In genomic region chr11:61334434-61335354, GRCh38 we compare ENCODE assay signal across 9 cellular contexts. TPM values are rescaled to one million over a fixed set of nuclear protein-coding genes. Genes with fewer than 3 reads are reported as not detected.
A peak's percentile ranks its signal among the peaks of the same experiment; 100 is the strongest.
DNase-seq lines count a peak whose midpoint lies in the region; ATAC-seq and TF ChIP-seq lines count a peak whose summit lies in the region.
"Had no signal": no experiment of that assay in that cellular context is flagged by ENCODE, and none has a peak within 500 bp of the region (broad histone marks: within the 10 kb centered on the region; RNA-seq: fewer than 3 reads in every experiment).

No MANE protein-coding gene starts in this region.

- 70 to 79% (median 73%) methylated on average over 16 of the region's 16 CpGs for WGBS in psoas muscle, 3 donors

- H3K36me3 ChIP-seq in effector memory CD4-positive, alpha-beta T cell (ENCODE audit: control insufficient read depth, insufficient read depth, low read length): peaks cover 4% of the 10 kb centered on the region
- H3K36me3 ChIP-seq in neutrophil (peaks cover 15% of the 10 kb centered on the region), psoas muscle (ENCODE audit: insufficient read depth in 1 of 2, low read depth in 1 of 2) (peaks cover 1 to 22% of the 10 kb centered on the region in 2 donors)

- intact Hi-C loops in psoas muscle (cut with DNase I): no loop called here

- H3K4me1 ChIP-seq in effector memory CD4-positive, alpha-beta T cell (ENCODE audit: control insufficient read depth, insufficient read depth, low read length, poor library complexity, severe bottlenecking): peaks cover 21% of the 10 kb centered on the region
- H3K4me1 ChIP-seq in neutrophil (ENCODE audit: control insufficient read depth in 1 of 2, insufficient read depth in 1 of 2, low read depth in 1 of 2, low read length in 1 of 2) (peaks cover 25 to 26% of the 10 kb centered on the region in 2 experiments), psoas muscle (peaks cover 21% of the 10 kb centered on the region)

- peak; percentile 72 for DNase-seq in ELR (ENCODE audit: low read depth)
- DNase-seq in OCI-M1 (lab: John Stamatoyannopoulos, UW): peak; percentile 23
- DNase-seq in effector memory CD4-positive, alpha-beta T cell: no peak
- no peak for DNase-seq in psoas muscle
- DNase-seq in NCI-H2081 (lab: John Stamatoyannopoulos, UW): no peak
- DNase-seq: NCI-H510A had no signal

- peak overlapping the region; percentile 10 for H3K27ac ChIP-seq in effector memory CD4-positive, alpha-beta T cell (ENCODE audit: insufficient read depth, low read length, poor library complexity, severe bottlenecking)
- H3K27ac ChIP-seq in neutrophil: peak overlapping the region; percentile 68
- H3K27ac ChIP-seq in psoas muscle: no peak overlapping the region

- ATAC-seq in psoas muscle (no peak), GM18868 (IDR thresholded peaks at IDR 0.05; ENCODE audit: unreplicated experiment) (no peak), GM19035 (IDR thresholded peaks at IDR 0.05; ENCODE audit: unreplicated experiment) (no peak)

- no peaks in the 10 kb centered on the region for H3K27me3 ChIP-seq in effector memory CD4-positive, alpha-beta T cell (replicated peaks; ENCODE audit: control insufficient read depth, insufficient read depth, low read length, poor library complexity, severe bottlenecking)
- no peaks in the 10 kb centered on the region for H3K27me3 ChIP-seq in neutrophil
- no peaks in the 10 kb centered on the region for H3K27me3 ChIP-seq in psoas muscle (ENCODE audit: insufficient read depth in 3 of 3, low read length in 2 of 3)

- no peak overlapping the region for H3K4me3 ChIP-seq in effector memory CD4-positive, alpha-beta T cell (ENCODE audit: insufficient read depth, low read depth, low read length, poor library complexity, severe bottlenecking)
- no peak overlapping the region for H3K4me3 ChIP-seq in neutrophil (ENCODE audit: low read depth in 1 of 2, low read length in 1 of 2)
- no peak overlapping the region for H3K4me3 ChIP-seq in psoas muscle

- TF ChIP-seq CTCF in neutrophil (IDR thresholded peaks at IDR 0.05) (no peak), psoas muscle (IDR thresholded peaks at IDR 0.05) (no peak)

- H3K9me3 ChIP-seq in effector memory CD4-positive, alpha-beta T cell (ENCODE audit: control insufficient read depth, low read length): no peaks in the 10 kb centered on the region
- no peaks in the 10 kb centered on the region for H3K9me3 ChIP-seq in neutrophil
- no peaks in the 10 kb centered on the region for H3K9me3 ChIP-seq in psoas muscle

RNA-seq across cellular contexts. Expression of gene TKFC, which starts 1.7 kb away (rescaled TPM):
- total RNA-seq in psoas muscle: 10 to 100 TPM; 10.9 to 30.4 (median 16.5) TPM
- 10 to 100 TPM in 1 of 3 donors, 1 to 10 TPM in 2; 7.2 to 17.6 (median 7.5) TPM for polyA plus RNA-seq in psoas muscle

RNA-seq across cellular contexts. Expression of gene DDB1, which starts 1.8 kb away (rescaled TPM):
- total RNA-seq in psoas muscle: 100 to 1,000 TPM; 156 to 187 (median 175) TPM
- 100 to 1,000 TPM; 111 to 161 (median 131) TPM for polyA plus RNA-seq in psoas muscle

RNA-seq across cellular contexts. Expression of gene CYB561A3, which starts 27.0 kb away (rescaled TPM):
- total RNA-seq in psoas muscle: 10 to 100 TPM; 10.3 to 20.6 (median 17.5) TPM
- polyA plus RNA-seq in psoas muscle: 10 to 100 TPM in 2 of 3 donors, 1 to 10 TPM in 1; 7.7 to 25.1 (median 12.1) TPM

RNA-seq across cellular contexts. Expression of gene TMEM138, which starts 27.5 kb away (rescaled TPM):
- 10 to 100 TPM; 12.9 to 28.9 (median 21.0) TPM for total RNA-seq in psoas muscle
- 10 to 100 TPM; 25.2 to 37.0 (median 31.5) TPM for polyA plus RNA-seq in psoas muscle

RNA-seq across cellular contexts. Expression of gene VWCE, which starts 39.6 kb away (rescaled TPM):
- total RNA-seq in psoas muscle: 1 to 10 TPM in 2 of 4 donors, under 1 TPM in 2; 0.84 to 1.4 (median 1.1) TPM
- under 1 TPM; 0.23 to 0.57 (median 0.43) TPM for polyA plus RNA-seq in psoas muscle

Comparison
In these comparisons a context has a peak if more than half of its experiments do, and no peak if none do; other contexts are left out.
1. DNase-seq: peak in ELR (single experiment) and OCI-M1 (single experiment); none in effector memory CD4-positive, alpha-beta T cell (0 of 3), psoas muscle (0 of 2) and NCI-H2081 (0 of 2).